Comparison of ENCODE assay signal across 20 cellular contexts in genomic region chr19:55820037-55820436, GRCh38. TPM values are rescaled to one million over a fixed set of nuclear protein-coding genes. Genes with fewer than 3 reads are reported as not detected.
DNase-seq lines count a peak whose midpoint lies in the region; ATAC-seq and TF ChIP-seq lines count a peak whose summit lies in the region.
"Had no signal": no experiment of that assay in that cellular context is flagged by ENCODE, and none has a peak within 500 bp of the region (broad histone marks: within the 10 kb centered on the region; RNA-seq: fewer than 3 reads in every experiment).

No MANE protein-coding gene starts in this region.

- DNase-seq in OCI-LY7 (ENCODE audit: low spot score) (peak; percentile 66), medulla oblongata (ENCODE audit: extremely low spot score) (peak; percentile 18), NCI-H2196 treated with DMSO at 0.1 percent for 48 hours (lab: John Stamatoyannopoulos, UW; ENCODE audit: unreplicated experiment) (no peak), COLO829 (ENCODE audit: low spot score) (no peak), D341Med (ENCODE audit: low spot score) (no peak)
- no peak for DNase-seq in activated CD4-positive, alpha-beta T cell treated with anti-CD3 and anti-CD28 coated beads for 4 hours
- DNase-seq: COR-L47, DMS153, EL, GOT3, KBM-7, NCI-H1417 treated with DMSO at 0.1 percent for 48 hours, NCI-H2029, NCI-H2171, NCI-H446 treated with DMSO at 0.1 percent for 48 hours, PC-9 had no signal

- intact Hi-C loops in OCI-LY7 (cut with micrococcal nuclease; ENCODE audit: unreplicated experiment): no loop called here

- no TSS peak for BruUV-seq in OCI-LY7 (replicated peaks; lab: Mats Ljungman, UMichigan)

- H3K4me1 ChIP-seq in DOHH2 (ENCODE audit: control insufficient read depth, low read length) (peaks cover 33% of the 10 kb centered on the region), OCI-LY7 (ENCODE audit: insufficient read depth, low read length, poor library complexity, severe bottlenecking) (peaks cover 70% of the 10 kb centered on the region)

- H3K27ac ChIP-seq in DOHH2 (ENCODE audit: low read depth, low read length): no peak overlapping the region
- peak overlapping the region; percentile 90 for H3K27ac ChIP-seq in OCI-LY7 (ENCODE audit: low read depth, low read length, poor library complexity, severe bottlenecking)
- H3K27ac ChIP-seq: PC-9 had no signal

- no peaks in the 10 kb centered on the region for H3K9me2 ChIP-seq in DOHH2 (replicated peaks; ENCODE audit: control insufficient read depth, low read length)
- no peaks in the 10 kb centered on the region for H3K9me2 ChIP-seq in OCI-LY7 (ENCODE audit: insufficient read depth, low read length)

- H3K36me3 ChIP-seq in DOHH2 (ENCODE audit: control insufficient read depth, low read length) (peaks cover 13% of the 10 kb centered on the region), OCI-LY7 (ENCODE audit: insufficient read depth, low read length) (peaks cover 39% of the 10 kb centered on the region)

- no peak for TF ChIP-seq CTCF in DOHH2 (IDR thresholded peaks at IDR 0.05; ENCODE audit: low read depth, low read length, poor library complexity, severe bottlenecking)
- no peak for TF ChIP-seq CTCF in OCI-LY7 (conservative IDR thresholded peaks at IDR 0.05; ENCODE audit: low read length)

- H3K4me2 ChIP-seq in DOHH2 (ENCODE audit: low read length) (peak overlapping the region; percentile 48), OCI-LY7 (ENCODE audit: low read length) (peak overlapping the region; percentile 79)
- H3K4me2 ChIP-seq: PC-9 had no signal

- H3K79me2 ChIP-seq in DOHH2 (ENCODE audit: control insufficient read depth, low read length) (no peaks in the 10 kb centered on the region), OCI-LY7 (ENCODE audit: insufficient read depth, low read depth, low read length) (peaks cover 69% of the 10 kb centered on the region)

- POLR2A ChIA-PET in OCI-LY7 (lab: Charles Lee): interaction anchor here (2.6 kb wide), 1 partner anchor 11 kb away, joined by 32 read pairs; the partner anchor contains the start of gene NLRP11

- H3K9me3 ChIP-seq in DOHH2 (ENCODE audit: control insufficient read depth, insufficient read depth, low read length) (no peaks in the 10 kb centered on the region), OCI-LY7 (ENCODE audit: low read length) (peaks cover 7% of the 10 kb centered on the region; the same call in 1 of the 2 replicates)

- peaks cover 3% of the 10 kb centered on the region; the same call in 1 of the 2 replicates for H3F3A ChIP-seq in DOHH2 (ENCODE audit: control insufficient read depth, insufficient read depth)

- H4K20me1 ChIP-seq in DOHH2 (ENCODE audit: control insufficient read depth, insufficient read depth, low read depth, low read length) (no peaks in the 10 kb centered on the region), OCI-LY7 (ENCODE audit: insufficient read depth, low read length) (no peaks in the 10 kb centered on the region)

- peaks cover 22% of the 10 kb centered on the region for H3K27me3 ChIP-seq in DOHH2 (ENCODE audit: control insufficient read depth, low read length)

- ATAC-seq in GM21360 (IDR thresholded peaks at IDR 0.05; ENCODE audit: unreplicated experiment): peak; percentile 35

- H3K4me3 ChIP-seq in DOHH2 (ENCODE audit: low read length) (peak overlapping the region; percentile 29; the same call in 1 of the 2 replicates), OCI-LY7 (ENCODE audit: low read depth, low read length, poor library complexity, severe bottlenecking) (peak overlapping the region; percentile 62)
- H3K4me3 ChIP-seq: PC-9 had no signal

- CTCF ChIA-PET in OCI-LY7 (lab: Charles Lee; ENCODE audit: unreplicated experiment): interaction anchor here (0.8 to 1.2 kb wide), 3 partner anchors 9 to 14 kb away, joined by 3 to 4 read pairs (median 4); no protein-coding TSS in a partner anchor

- H2AFZ ChIP-seq in OCI-LY7 (ENCODE audit: low read length): no peak overlapping the region
- H2AFZ ChIP-seq: PC-9 had no signal

RNA-seq across cellular contexts. Expression of gene NLRP11, which starts 11.8 kb away (rescaled TPM):
- total RNA-seq in OCI-LY7 (2014; rRNA removed; shearing (Covaris generic)): 72.9 and 79.3 TPM in 2 replicates
- total RNA-seq in OCI-LY7 (2022): 91.6 and 112 TPM in 2 replicates
- total RNA-seq: PC-9 had no signal

RNA-seq across cellular contexts. Expression of gene NLRP4, which starts 16.3 kb away (rescaled TPM):
- 4.2 and 4.6 TPM in 2 replicates for total RNA-seq in OCI-LY7 (2014; rRNA removed; shearing (Covaris generic))
- total RNA-seq in OCI-LY7 (2022): 3.6 and 4.0 TPM in 2 replicates

RNA-seq across cellular contexts. Expression of gene RFPL4AL1, which starts 51.1 kb away (rescaled TPM):
- not detected in 2 replicates for total RNA-seq in OCI-LY7 (2014; rRNA removed; shearing (Covaris generic))
- total RNA-seq in OCI-LY7 (2022): not detected in 2 replicates
- total RNA-seq: A673, PC-9, SK-MEL-5 had no signal

Comparison
In these comparisons a context has a peak if more than half of its experiments do, and no peak if none do; other contexts are left out.
1. DNase-seq: peak in OCI-LY7 (single experiment) and medulla oblongata (single experiment); none in NCI-H2196 treated with DMSO at 0.1 percent for 48 hours (single experiment), COLO829 (single experiment), activated CD4-positive, alpha-beta T cell treated with anti-CD3 and anti-CD28 coated beads for 4 hours (0 of 2) and D341Med (single experiment).